27 cellular contexts compared by ENCODE assay signal in genomic region chr11:88439356-88439755, GRCh38.
"Had no signal": no experiment of that assay in that cellular context is flagged by ENCODE, and none has a peak within 500 bp of the region (broad histone marks: within the 10 kb centered on the region; RNA-seq: fewer than 3 reads in every experiment).

No MANE protein-coding gene starts in this region.

- H3K36me3 ChIP-seq: cardiac muscle cell, SJCRH30, WERI-Rb-1 had no signal

- DNase-seq: activated CD4-positive, alpha-beta memory T cell treated with anti-CD3 and anti-CD28 coated beads, Interleukin-2, amount 10 ng/mL, durations not matched to agents 7 days and 5 days; activated CD4-positive, alpha-beta T cell treated with anti-CD3 and anti-CD28 coated beads for 1 hour; activated CD4-positive, alpha-beta T cell treated with anti-CD3 and anti-CD28 coated beads for 48 hours; activated CD4-positive, CD25-positive, alpha-beta regulatory T cell; activated CD8-positive, alpha-beta memory T cell treated with anti-CD3 and anti-CD28 coated beads for 24 hours; activated CD8-positive, alpha-beta memory T cell treated with anti-CD3 and anti-CD28 coated beads, Interleukin-2, amount 10 ng/mL, durations not matched to agents 7 days and 5 days; activated CD8-positive, alpha-beta memory T cell treated with anti-CD3 and anti-CD28 coated beads, Interleukin-2, amount 50 U/mL, for 48 hours; activated effector memory CD4-positive, alpha-beta T cell treated with Interleukin-2 at 50 U/mL for 16 hours; activated naive CD4-positive, alpha-beta T cell treated with anti-CD3 and anti-CD28 coated beads, Interleukin-2, amount 10 ng/mL, durations not matched to agents 7 days and 5 days; activated naive CD8-positive, alpha-beta T cell treated with anti-CD3 and anti-CD28 coated beads, Interleukin-2, amount 50 U/mL, for 24 hours; activated T-cell treated with anti-CD3 and anti-CD28 coated beads, Interleukin-2, amount 50 U/mL, for 48 hours; anterior cingulate cortex; Karpas-422; KBM-7; NCI-H1417 treated with DMSO at 0.1 percent for 48 hours; NCI-H187 treated with DMSO at 0.1 percent for 48 hours; NCI-H2081; NCI-H2171 treated with DMSO at 0.1 percent for 48 hours; NCI-H226; NCI-H524 treated with DMSO at 0.1 percent for 48 hours; NK-92 treated with Interleukin-12 subunit alpha and Interleukin-12 subunit beta, amount 100 ng/mL, for 24 hours; SHP77; SJCRH30; T1000; WERI-Rb-1 had no signal

- H3K27ac ChIP-seq: cardiac muscle cell, SJCRH30, SK-N-MC, WERI-Rb-1 had no signal

- H3K27me3 ChIP-seq: cardiac muscle cell, SJCRH30 had no signal

- ATAC-seq: activated CD8-positive, alpha-beta memory T cell treated with anti-CD3 and anti-CD28 coated beads, Interleukin-2, amount 10 ng/mL, durations not matched to agents 7 days and 5 days; activated naive CD8-positive, alpha-beta T cell treated with anti-CD3 and anti-CD28 coated beads, Interleukin-2, amount 50 U/mL, for 24 hours had no signal

- H3K9me3 ChIP-seq: SJCRH30 had no signal

- H3K4me1 ChIP-seq: SJCRH30 had no signal

- H3K4me3 ChIP-seq: cardiac muscle cell, SJCRH30, SK-N-MC had no signal
